In the genomic region with DNA sequence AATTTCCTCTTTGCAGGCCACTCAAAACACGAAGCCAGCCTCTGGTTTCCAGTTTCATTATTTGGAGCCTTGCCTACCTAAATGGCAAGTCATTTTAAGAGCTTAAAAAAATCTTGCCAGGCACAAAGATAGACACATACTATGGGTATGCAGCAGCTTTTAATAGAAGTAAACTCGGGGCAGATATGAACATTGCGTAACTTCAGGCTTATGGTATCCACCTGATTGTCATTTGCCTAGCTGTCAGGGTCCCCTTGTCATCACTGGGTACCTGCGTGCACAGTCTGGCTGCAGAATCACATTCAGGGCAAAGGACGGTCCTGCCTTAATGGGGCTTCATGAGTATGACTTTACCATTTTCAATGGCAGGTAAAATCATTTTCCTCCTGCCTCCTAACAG, we compare ENCODE assay signal across 27 cellular contexts.
DNase-seq lines count a peak whose midpoint lies in the region; ATAC-seq and TF ChIP-seq lines count a peak whose summit lies in the region.
"Had no signal": no experiment of that assay in that cellular context is flagged by ENCODE, and none has a peak within 500 bp of the region (broad histone marks: within the 10 kb centered on the region; RNA-seq: fewer than 3 reads in every experiment).

No MANE protein-coding gene starts in this region.

- H3K9me3 ChIP-seq in Caco-2 (no peaks in the 10 kb centered on the region), adipocyte (ENCODE audit: control insufficient read depth, low read length) (no peaks in the 10 kb centered on the region), heart left ventricle (no peaks in the 10 kb centered on the region), psoas muscle (no peaks in the 10 kb centered on the region), endodermal cell (ENCODE audit: control insufficient read depth, low read length) (no peaks in the 10 kb centered on the region)
- H3K9me3 ChIP-seq: ovary, sigmoid colon, SK-N-SH, upper lobe of left lung had no signal

- H3K27ac Mint-ChIP-seq in Caco-2 (ENCODE audit: unreplicated experiment) = peak overlapping the region; percentile 90
- no peak overlapping the region for H3K27ac Mint-ChIP-seq in endodermal cell
- H3K27ac Mint-ChIP-seq: activated naive CD4-positive, alpha-beta T cell treated with anti-CD3 and anti-CD28 coated beads for 36 hours; H9; IgD-negative memory B cell; natural killer cell treated with Interleukin-12 subunit alpha and Interleukin-12 subunit beta and Interleukin-15 and Interleukin-18, amount 100 ng/mL, for 72 hours had no signal

- peaks cover 27% of the 10 kb centered on the region for H3K36me3 Mint-ChIP-seq in Caco-2 (ENCODE audit: insufficient read depth, unreplicated experiment)
- H3K36me3 Mint-ChIP-seq in endodermal cell (ENCODE audit: low read depth) = no peaks in the 10 kb centered on the region
- H3K36me3 Mint-ChIP-seq: IgD-negative memory B cell; natural killer cell treated with Interleukin-12 subunit alpha and Interleukin-12 subunit beta and Interleukin-15 and Interleukin-18, amount 100 ng/mL, for 72 hours had no signal

- no peak for TF ChIP-seq POLR2A in heart left ventricle (IDR thresholded peaks at IDR 0.05)
- TF ChIP-seq POLR2A in erythroblast (IDR thresholded peaks at IDR 0.05; ENCODE audit: low read length) = no peak

- H3K9me3 Mint-ChIP-seq in Caco-2 (ENCODE audit: unreplicated experiment) = peaks cover 20% of the 10 kb centered on the region
- no peaks in the 10 kb centered on the region for H3K9me3 Mint-ChIP-seq in endodermal cell
- H3K9me3 Mint-ChIP-seq: activated naive CD4-positive, alpha-beta T cell treated with anti-CD3 and anti-CD28 coated beads for 36 hours; H9; natural killer cell treated with Interleukin-12 subunit alpha and Interleukin-12 subunit beta and Interleukin-15 and Interleukin-18, amount 100 ng/mL, for 72 hours had no signal

- BruUV-seq in Caco-2 (replicated peaks; lab: Mats Ljungman, UMichigan) = no TSS peak

- TF ChIP-seq CTCF in Caco-2 (IDR thresholded peaks at IDR 0.05; ENCODE audit: insufficient read depth in 1 of 2, low read depth in 1 of 2, low read length in 1 of 2, severe bottlenecking in 1 of 2, unreplicated experiment in 1 of 2) (no peak), heart left ventricle (IDR thresholded peaks at IDR 0.05) (no peak), psoas muscle (IDR thresholded peaks at IDR 0.05) (no peak), endodermal cell (conservative IDR thresholded peaks at IDR 0.05) (no peak)

- H3K4me1 Mint-ChIP-seq in Caco-2 (ENCODE audit: low read depth, unreplicated experiment) = peaks cover 50% of the 10 kb centered on the region
- H3K4me1 Mint-ChIP-seq in endodermal cell = no peaks in the 10 kb centered on the region
- H3K4me1 Mint-ChIP-seq: IgD-negative memory B cell had no signal

- no peak overlapping the region for H3K4me3 ChIP-seq in Caco-2 (ENCODE audit: low read depth, low read length)
- H3K4me3 ChIP-seq in adipocyte (ENCODE audit: low read length) = no peak overlapping the region
- H3K4me3 ChIP-seq in heart left ventricle = no peak overlapping the region
- no peak overlapping the region for H3K4me3 ChIP-seq in psoas muscle
- H3K4me3 ChIP-seq in endodermal cell (ENCODE audit: low read length) = no peak overlapping the region
- H3K4me3 ChIP-seq: ovary, sigmoid colon, upper lobe of left lung had no signal

- peaks cover 73% of the 10 kb centered on the region for H3K4me1 ChIP-seq in Caco-2
- peaks cover 3% of the 10 kb centered on the region for H3K4me1 ChIP-seq in adipocyte (ENCODE audit: control insufficient read depth, insufficient read depth, low read length)
- peaks cover 0 to 23% (median 3%) of the 10 kb centered on the region in 12 donors for H3K4me1 ChIP-seq in heart left ventricle
- H3K4me1 ChIP-seq in psoas muscle = peaks cover 43% of the 10 kb centered on the region
- H3K4me1 ChIP-seq in endodermal cell (ENCODE audit: control insufficient read depth, insufficient read depth, low read length) = no peaks in the 10 kb centered on the region
- H3K4me1 ChIP-seq: upper lobe of left lung had no signal

- WGBS in heart left ventricle, 4 donors = 46 to 65% (median 57%) methylated on average over 5 of the region's 5 CpGs
- 24 to 41% (median 31%) methylated on average over 5 of the region's 5 CpGs for WGBS in psoas muscle, 3 donors
- 94 to 98% methylated on average over 5 of the region's 5 CpGs for WGBS in endodermal cell (ENCODE audit: insufficient coverage in 1 of 2, insufficient read length in 1 of 2), 2 experiments

- DNase-seq in Caco-2 (peak in 1 of 2 experiments; percentile 44), adipocyte (ENCODE audit: low read depth) (peak; percentile 51), heart left ventricle (peak in 4 of 5 donors; percentile 57 to 68 (median 60)), psoas muscle (no peak), germinal center (ENCODE audit: low spot score) (no peak), endodermal cell (no peak), erythroblast (lab: John Stamatoyannopoulos, UW) (no peak)
- DNase-seq: ACHN; activated CD4-positive, alpha-beta T cell treated with anti-CD3 and anti-CD28 coated beads, Interleukin-2, amount 50 U/mL, for 1 hour; activated naive CD4-positive, alpha-beta T cell treated with anti-CD3 and anti-CD28 coated beads for 36 hours; amygdala; dermis blood vessel endothelial cell; DND-41; H9; hypothalamus; NCI-H2081 treated with DMSO at 0.1 percent for 48 hours; NCI-H345; NCI-H748 treated with DMSO at 0.1 percent for 48 hours; ovary; sigmoid colon; SK-N-SH; T-helper 2 cell; upper lobe of left lung had no signal

- H3K4me3 Mint-ChIP-seq in Caco-2 (ENCODE audit: unreplicated experiment) (no peak overlapping the region), endodermal cell (no peak overlapping the region)
- H3K4me3 Mint-ChIP-seq: activated naive CD4-positive, alpha-beta T cell treated with anti-CD3 and anti-CD28 coated beads for 36 hours; H9; IgD-negative memory B cell; natural killer cell treated with Interleukin-12 subunit alpha and Interleukin-12 subunit beta and Interleukin-15 and Interleukin-18, amount 100 ng/mL, for 72 hours had no signal

- intact Hi-C loops in Caco-2 (cut with micrococcal nuclease; ENCODE audit: unreplicated experiment) (loop anchor here (5.0 kb wide), 1 partner anchor 412 kb away; no protein-coding TSS in a partner anchor), heart left ventricle (cut with DNase I) (loop anchor here in 8 of 10 donors (2.0 to 10.0 kb wide), 4 partner anchors 463 to 468 kb away; a partner anchor contains a TSS), psoas muscle (cut with DNase I) (loop anchor here in 1 of 2 donors (5.0 kb wide), 1 partner anchor 468 kb away; a partner anchor contains a TSS)

- CTCF ChIA-PET in Caco-2 (lab: Charles Lee) = no interaction called here

- H3K36me3 ChIP-seq in Caco-2 (ENCODE audit: control insufficient read depth, insufficient read depth, low read length) (no peaks in the 10 kb centered on the region), adipocyte (ENCODE audit: control insufficient read depth, insufficient read depth, low read length, severe bottlenecking) (no peaks in the 10 kb centered on the region), heart left ventricle (no peaks in the 10 kb centered on the region), psoas muscle (ENCODE audit: insufficient read depth in 1 of 2, low read depth in 1 of 2) (no peaks in the 10 kb centered on the region), endodermal cell (ENCODE audit: control insufficient read depth, insufficient read depth, low read length) (no peaks in the 10 kb centered on the region)
- H3K36me3 ChIP-seq: ovary, sigmoid colon, upper lobe of left lung had no signal

- ATAC-seq in heart left ventricle (peak; percentile 96 to 97 (median 97)), psoas muscle (peak; percentile 82 to 90 (median 88)), HG03521 (IDR thresholded peaks at IDR 0.05; ENCODE audit: unreplicated experiment) (no peak)
- ATAC-seq: natural killer cell treated with Interleukin-12 subunit alpha and Interleukin-12 subunit beta and Interleukin-15 and Interleukin-18, amount 100 ng/mL, for 72 hours had no signal

- POLR2A ChIA-PET in Caco-2 (lab: Charles Lee) = no interaction called here

- H3K27me3 ChIP-seq in Caco-2 (replicated peaks; ENCODE audit: control insufficient read depth, insufficient read depth, low read length) = no peaks in the 10 kb centered on the region
- H3K27me3 ChIP-seq in adipocyte (replicated peaks; ENCODE audit: control insufficient read depth, insufficient read depth, low read length) = no peaks in the 10 kb centered on the region
- H3K27me3 ChIP-seq in heart left ventricle = no peaks in the 10 kb centered on the region
- no peaks in the 10 kb centered on the region for H3K27me3 ChIP-seq in psoas muscle (ENCODE audit: insufficient read depth in 3 of 3, low read length in 2 of 3)
- no peaks in the 10 kb centered on the region for H3K27me3 ChIP-seq in endodermal cell (ENCODE audit: control insufficient read depth, insufficient read depth, low read length, poor library complexity, severe bottlenecking)
- H3K27me3 ChIP-seq: ovary, sigmoid colon, upper lobe of left lung had no signal

- H3K27ac ChIP-seq in heart left ventricle (peak overlapping the region; percentile 3 to 93 (median 74)), psoas muscle (peak overlapping the region; percentile 95), endodermal cell (ENCODE audit: low read depth, low read length) (no peak overlapping the region)
- H3K27ac ChIP-seq: ovary, RWPE1, sigmoid colon, upper lobe of left lung had no signal

- no peaks in the 10 kb centered on the region for H3K27me3 Mint-ChIP-seq in Caco-2 (ENCODE audit: insufficient read depth, unreplicated experiment)
- H3K27me3 Mint-ChIP-seq in endodermal cell (ENCODE audit: insufficient read depth) = no peaks in the 10 kb centered on the region
- H3K27me3 Mint-ChIP-seq: natural killer cell treated with Interleukin-12 subunit alpha and Interleukin-12 subunit beta and Interleukin-15 and Interleukin-18, amount 100 ng/mL, for 72 hours had no signal

- H3K9ac ChIP-seq in adipocyte (ENCODE audit: low read length) = no peak overlapping the region
- H3K9ac ChIP-seq in endodermal cell (ENCODE audit: extremely low read depth, low read length, poor library complexity, severe bottlenecking) = no peak overlapping the region
- H3K9ac ChIP-seq: SK-N-SH had no signal

Comparison
In these comparisons a context has a peak if more than half of its experiments do, and no peak if none do; other contexts are left out.
1. DNase-seq: peak in adipocyte (single experiment) and heart left ventricle (4 of 5); none in psoas muscle (0 of 2), germinal center (single experiment), endodermal cell (single experiment) and erythroblast (0 of 2).